Comparison of ENCODE assay signal across 16 cellular contexts in the genomic region with DNA sequence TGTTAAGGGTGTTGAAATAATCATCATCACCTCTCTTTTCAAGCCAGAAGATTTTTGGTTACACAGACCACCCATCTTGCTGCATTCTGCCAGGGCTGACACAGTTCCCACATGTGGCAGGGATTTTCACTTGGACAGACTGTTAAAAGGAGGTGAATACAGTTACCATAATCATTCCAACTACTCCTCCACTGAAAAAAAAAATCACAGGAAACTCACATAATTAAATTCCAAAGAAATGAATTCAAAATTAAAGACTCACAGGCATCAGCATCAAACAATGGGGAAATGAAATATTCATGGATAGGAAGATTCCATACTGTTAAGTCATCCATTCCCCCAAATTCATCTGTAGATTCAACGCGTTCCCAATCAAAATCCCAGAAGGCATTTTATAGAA.
"Had no signal": no experiment of that assay in that cellular context is flagged by ENCODE, and none has a peak within 500 bp of the region (broad histone marks: within the 10 kb centered on the region; RNA-seq: fewer than 3 reads in every experiment).

No MANE protein-coding gene starts in this region.

- H3K27ac ChIP-seq: colonic mucosa, gastroesophageal sphincter had no signal

- ATAC-seq: gastroesophageal sphincter; left cardiac atrium; left ventricle myocardium superior; natural killer cell treated with Interleukin-12 subunit alpha and Interleukin-12 subunit beta and Interleukin-15 and Interleukin-18, amount 100 ng/mL, for 72 hours had no signal

- H3K36me3 Mint-ChIP-seq: immature natural killer cell; natural killer cell treated with Interleukin-12 subunit alpha and Interleukin-12 subunit beta and Interleukin-15 and Interleukin-18, amount 100 ng/mL, for 72 hours had no signal

- H3K9me3 ChIP-seq: colonic mucosa, gastroesophageal sphincter had no signal

- H3K27me3 ChIP-seq: colonic mucosa, gastroesophageal sphincter had no signal

- H3K27ac Mint-ChIP-seq: immature natural killer cell; natural killer cell treated with Interleukin-12 subunit alpha and Interleukin-12 subunit beta and Interleukin-15 and Interleukin-18, amount 100 ng/mL, for 72 hours had no signal

- H3K4me1 ChIP-seq: colonic mucosa had no signal

- H3K36me3 ChIP-seq: colonic mucosa, gastroesophageal sphincter had no signal

- H3K9me3 Mint-ChIP-seq: immature natural killer cell; natural killer cell treated with Interleukin-12 subunit alpha and Interleukin-12 subunit beta and Interleukin-15 and Interleukin-18, amount 100 ng/mL, for 72 hours had no signal

- H3K4me3 Mint-ChIP-seq: endodermal cell; immature natural killer cell; natural killer cell treated with Interleukin-12 subunit alpha and Interleukin-12 subunit beta and Interleukin-15 and Interleukin-18, amount 100 ng/mL, for 72 hours had no signal

- DNase-seq: colonic mucosa; effector CD4-positive, alpha-beta T cell; endodermal cell; immature natural killer cell; kidney; left cardiac atrium; left ventricle myocardium superior; mesenchymal stem cell; midbrain; small intestine; stimulated activated CD4-positive, alpha-beta T cell treated with anti-CD3 and anti-CD28 coated beads, Interleukin-12 subunit alpha, Interleukin-12 subunit beta, amount 100 ng/mL, for 4 hours; stimulated activated naive CD4-positive, alpha-beta T cell treated with Interleukin-2 at 50 U/mL for 16 hours; trophoblast cell had no signal

- H3K4me3 ChIP-seq: colonic mucosa, gastroesophageal sphincter, lung had no signal
